ENCODE assay signal across 1 cellular context in genomic region chr3:169929830-169930519, GRCh38.
TF ChIP-seq lines count a peak whose summit lies in the region.

No MANE protein-coding gene starts in this region.

TF ChIP-seq in WTC11, 78 proteins besides CTCF, POLR2A, EP300 and RAD21 (continued from another document):
- TF ChIP-seq, protein P1, sequence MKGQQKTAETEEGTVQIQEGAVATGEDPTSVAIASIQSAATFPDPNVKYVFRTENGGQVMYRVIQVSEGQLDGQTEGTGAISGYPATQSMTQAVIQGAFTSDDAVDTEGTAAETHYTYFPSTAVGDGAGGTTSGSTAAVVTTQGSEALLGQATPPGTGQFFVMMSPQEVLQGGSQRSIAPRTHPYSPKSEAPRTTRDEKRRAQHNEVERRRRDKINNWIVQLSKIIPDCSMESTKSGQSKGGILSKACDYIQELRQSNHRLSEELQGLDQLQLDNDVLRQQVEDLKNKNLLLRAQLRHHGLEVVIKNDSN (CRISPR knock-in tag; IDR thresholded peaks at IDR 0.05) = no peak
- no peak for TF ChIP-seq CREB1 (CRISPR knock-in tag; IDR thresholded peaks at IDR 0.05)
- no peak for TF ChIP-seq OVOL2 (CRISPR knock-in tag; IDR thresholded peaks at IDR 0.05; ENCODE audit: borderline replicate concordance)
